ENCODE assay signal across 8 cellular contexts in the genomic region with DNA sequence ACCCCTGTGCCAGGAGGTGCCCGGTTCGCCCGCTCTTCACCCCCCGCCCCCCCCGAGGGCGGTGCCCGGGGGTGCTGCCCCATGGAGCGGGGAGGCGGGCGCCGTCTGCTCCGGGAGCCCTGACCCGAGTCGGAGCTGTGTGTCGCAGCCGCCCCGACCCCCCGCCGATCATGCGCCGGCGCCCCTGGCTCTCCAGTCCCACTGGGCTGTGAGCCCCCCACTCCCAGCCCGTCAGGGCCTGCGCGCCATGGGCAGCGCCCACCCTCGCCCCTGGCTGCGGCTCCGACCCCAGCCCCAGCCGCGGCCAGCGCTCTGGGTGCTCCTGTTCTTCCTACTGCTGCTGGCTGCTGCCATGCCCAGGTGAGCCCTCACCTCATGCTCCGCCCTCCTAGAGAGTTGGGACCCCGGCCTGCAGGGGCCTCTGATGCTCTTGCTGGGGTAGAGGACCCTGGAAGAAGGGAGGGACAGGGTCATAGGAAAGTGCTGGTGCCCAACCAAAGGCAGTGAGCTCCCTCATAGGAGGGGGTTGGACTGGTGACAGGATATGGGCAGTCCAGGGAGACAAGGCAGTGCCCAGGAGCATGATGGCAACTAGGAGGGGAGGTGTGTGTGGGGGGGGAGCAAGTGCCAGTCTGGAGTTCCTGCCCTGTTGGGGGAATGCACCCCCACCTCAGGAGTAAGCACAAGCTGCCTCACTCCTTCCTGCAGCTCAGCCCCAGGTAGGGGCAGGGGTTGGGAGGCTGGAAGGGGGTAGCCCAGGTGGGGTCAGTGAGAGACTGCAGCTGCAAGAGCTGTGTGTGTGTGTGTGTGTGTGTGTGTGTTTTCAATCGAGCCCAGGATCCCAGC. TPM values are rescaled to one million over a fixed set of nuclear protein-coding genes. Genes with fewer than 3 reads are reported as not detected.
A peak's percentile ranks its signal among the peaks of the same experiment; 100 is the strongest.
DNase-seq lines count a peak whose midpoint lies in the region; ATAC-seq, FAIRE-seq and TF ChIP-seq lines count a peak whose summit lies in the region.

Gene WNT10A, plus strand, starts transcription at position 104 of the 846 bp plus-strand sequence. Its CDS starts 144 bp downstream, at position 248.

- no peak for TF ChIP-seq CTCF in OCI-LY1 (IDR thresholded peaks at IDR 0.05; ENCODE audit: low read length)
- no peak for TF ChIP-seq CTCF in kidney (IDR thresholded peaks at IDR 0.05; ENCODE audit: borderline replicate concordance, extremely low read depth, insufficient read depth)
- no peak for TF ChIP-seq CTCF in RWPE1 (conservative IDR thresholded peaks at IDR 0.05; ENCODE audit: low read depth)

- H4K20me1 ChIP-seq in BLaER1 treated with 17β-estradiol and CSF1 and Interleukin-3, amounts not matched to agents 10 nM and 100 nM = peaks cover 0 to 79% (median 53%) of the 10 kb centered on the region in 11 experiments; a peak in 17 of 22 replicates
- no peaks in the 10 kb centered on the region for H4K20me1 ChIP-seq in OCI-LY1 (ENCODE audit: insufficient read depth, low read length)

- peak within 1 kb of the TSS; percentile 75 to 95 (median 87) for H3K4me2 ChIP-seq in BLaER1 treated with 17β-estradiol and CSF1 and Interleukin-3, amounts not matched to agents 10 nM and 100 nM
- peak within 1 kb of the TSS; percentile 62 for H3K4me2 ChIP-seq in OCI-LY1 (ENCODE audit: low read length)

- no peaks in the 10 kb centered on the region for H3K79me2 ChIP-seq in OCI-LY1 (ENCODE audit: insufficient read depth, low read length)

- H3K9me2 ChIP-seq in OCI-LY1 (ENCODE audit: low read depth, low read length) = no peaks in the 10 kb centered on the region

- H3K27me3 ChIP-seq in BLaER1 treated with 17β-estradiol and CSF1 and Interleukin-3, amounts not matched to agents 10 nM and 100 nM = peaks cover 78 to 95% (median 84%) of the 10 kb centered on the region in 11 experiments
- H3K27me3 ChIP-seq in OCI-LY1 (ENCODE audit: insufficient read depth, low read length) = no peaks in the 10 kb centered on the region

- no peaks in the 10 kb centered on the region for H3F3A ChIP-seq in OCI-LY1 (ENCODE audit: insufficient read depth, low read length)

- no peaks in the 10 kb centered on the region for H3K36me3 ChIP-seq in BLaER1 treated with 17β-estradiol and CSF1 and Interleukin-3, amounts not matched to agents 10 nM and 100 nM
- no peaks in the 10 kb centered on the region; the same call in 1 of the 2 replicates for H3K36me3 ChIP-seq in OCI-LY1 (ENCODE audit: insufficient read depth, low read length)
- H3K36me3 ChIP-seq in kidney (ENCODE audit: control insufficient read depth in 1 of 2, insufficient read depth in 2 of 2, low read length in 2 of 2) = no peaks in the 10 kb centered on the region

- DNase-seq in kidney (peak; percentile 63), hippocampal formation (lab: John Stamatoyannopoulos, UW) (no peak), DMS153 treated with DMSO at 0.1 percent for 48 hours (lab: John Stamatoyannopoulos, UW; ENCODE audit: unreplicated experiment) (no peak), putamen (ENCODE audit: low spot score) (no peak), RWPE1 (ENCODE audit: low spot score) (no peak)

- peak within 1 kb of the TSS; percentile 33 to 62 (median 48) for H3K4me3 ChIP-seq in BLaER1 treated with 17β-estradiol and CSF1 and Interleukin-3, amounts not matched to agents 10 nM and 100 nM
- peak within 1 kb of the TSS; percentile 63 for H3K4me3 ChIP-seq in OCI-LY1 (ENCODE audit: low read depth, low read length, poor library complexity, severe bottlenecking)
- no peak within 1 kb of the TSS for H3K4me3 ChIP-seq in kidney (ENCODE audit: low read length in 2 of 2)

- FAIRE-seq in kidney (lab: Jason Lieb, UNC) = no peak

- POLR2A ChIA-PET in RWPE1 (lab: Yijun Ruan, JAX; ENCODE audit: low non-redundant PET) = interaction anchor here (1.0 kb wide), 1 partner anchor 14 kb away, joined by 5 read pairs; no protein-coding TSS in a partner anchor

- ATAC-seq in GM21360 (IDR thresholded peaks at IDR 0.05; ENCODE audit: unreplicated experiment) = peak; percentile 5

- peaks cover 24 to 88% (median 76%) of the 10 kb centered on the region in 10 experiments for H3K4me1 ChIP-seq in BLaER1 treated with 17β-estradiol and CSF1 and Interleukin-3, amounts not matched to agents 10 nM and 100 nM
- H3K4me1 ChIP-seq in OCI-LY1 (ENCODE audit: insufficient read depth, low read length, severe bottlenecking) = peaks cover 88% of the 10 kb centered on the region
- peaks cover 0 to 12% of the 10 kb centered on the region in 2 donors for H3K4me1 ChIP-seq in kidney (ENCODE audit: control insufficient read depth in 1 of 2, insufficient read depth in 1 of 2, low read depth in 1 of 2, low read length in 2 of 2)

- H2AFZ ChIP-seq in OCI-LY1 (ENCODE audit: low read length) = no peak within 1 kb of the TSS

- peak within 1 kb of the TSS in 5 of 11 experiments; percentile 15 to 53 (median 37); a peak in 7 of 22 replicates for H3K9ac ChIP-seq in BLaER1 treated with 17β-estradiol and CSF1 and Interleukin-3, amounts not matched to agents 10 nM and 100 nM
- H3K9ac ChIP-seq in OCI-LY1 (ENCODE audit: low read length) = peak within 1 kb of the TSS; percentile 70
- no peak within 1 kb of the TSS for H3K9ac ChIP-seq in kidney (ENCODE audit: low read length in 2 of 2)

- intact Hi-C loops in kidney (cut with DNase I) = no loop called here

- H3K27ac ChIP-seq in BLaER1 treated with 17β-estradiol and CSF1 and Interleukin-3, amounts not matched to agents 10 nM and 100 nM = no peak within 1 kb of the TSS
- H3K27ac ChIP-seq in OCI-LY1 (ENCODE audit: low read depth, low read length, poor library complexity, severe bottlenecking) (peak within 1 kb of the TSS; percentile 89), kidney (ENCODE audit: low read depth in 2 of 2, low read length in 2 of 2) (no peak within 1 kb of the TSS), RWPE1 (no peak within 1 kb of the TSS; the same call in none of the 2 replicates)

- CTCF ChIA-PET in RWPE1 (lab: Yijun Ruan, JAX) = interaction anchor here (0.5 to 15.9 kb wide), 4 partner anchors 12 to 99 kb away, joined by 3 to 413 read pairs (median 4); no protein-coding TSS in a partner anchor

- H3K9me3 ChIP-seq in BLaER1 treated with 17β-estradiol and CSF1 and Interleukin-3, amounts not matched to agents 10 nM and 100 nM (replicated peaks in 1 of 11) = no peaks in the 10 kb centered on the region
- H3K9me3 ChIP-seq in OCI-LY1 (ENCODE audit: low read length) (no peaks in the 10 kb centered on the region), kidney (ENCODE audit: control insufficient read depth in 1 of 2, low read length in 2 of 2) (no peaks in the 10 kb centered on the region)

RNA-seq across cellular contexts. Expression of gene WNT10A, which starts in this region (rescaled TPM):
- 10.2 TPM for total RNA-seq in kidney
- polyA plus RNA-seq in kidney (ENCODE audit: insufficient read depth, low read depth, low replicate concordance) = 1.1 TPM

Comparison
In these comparisons a context has a peak if more than half of its experiments do, and no peak if none do; other contexts are left out.
1. H3K4me3 ChIP-seq: peak in BLaER1 treated with 17β-estradiol and CSF1 and Interleukin-3, amounts not matched to agents 10 nM and 100 nM (10 of 10) and OCI-LY1 (single experiment); none in kidney (0 of 2).